Comparison of ENCODE assay signal across 9 cellular contexts in the genomic region with DNA sequence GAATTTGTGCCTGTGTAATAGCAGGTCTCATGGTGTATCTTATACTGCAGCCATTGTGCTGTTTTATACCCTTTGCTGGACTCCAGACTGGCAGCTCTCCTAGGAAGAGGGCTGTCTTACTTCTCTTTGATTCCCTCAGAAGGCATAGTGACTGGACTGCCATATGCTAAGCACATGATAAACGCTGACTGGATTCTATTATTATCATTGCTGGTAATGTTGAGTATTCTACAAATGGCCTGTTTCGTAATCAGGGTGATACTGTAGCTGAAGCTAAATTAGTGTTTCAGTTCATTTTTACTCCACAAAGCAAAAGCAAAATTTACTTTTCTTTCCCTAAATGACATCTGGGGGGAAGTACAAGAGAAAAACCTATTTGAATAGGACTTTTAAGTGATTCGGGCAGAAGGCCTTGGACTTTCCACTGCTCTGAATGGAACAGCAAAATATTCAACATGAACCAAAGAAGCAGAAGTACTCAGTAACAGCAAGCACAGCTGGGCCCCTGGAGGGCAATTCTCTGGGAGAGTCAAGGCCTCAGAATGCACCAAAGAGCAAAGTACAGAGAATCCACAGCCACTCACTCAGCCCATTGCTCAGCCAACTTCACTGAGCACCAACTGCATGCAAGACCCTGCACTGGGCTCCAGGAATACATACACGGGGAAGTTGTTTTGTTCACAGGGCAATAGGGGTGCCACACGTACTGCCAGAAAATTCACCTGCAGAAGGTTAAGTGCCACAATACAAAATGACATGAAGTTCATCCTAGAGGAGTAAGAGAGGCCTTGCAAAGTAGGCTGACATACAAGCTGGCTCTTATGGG. TPM values are rescaled to one million over a fixed set of nuclear protein-coding genes. Genes with fewer than 3 reads are reported as not detected.
A peak's percentile ranks its signal among the peaks of the same experiment; 100 is the strongest.
DNase-seq lines count a peak whose midpoint lies in the region; ATAC-seq and TF ChIP-seq lines count a peak whose summit lies in the region.
"Had no signal": no experiment of that assay in that cellular context is flagged by ENCODE, and none has a peak within 500 bp of the region (broad histone marks: within the 10 kb centered on the region; RNA-seq: fewer than 3 reads in every experiment).

No MANE protein-coding gene starts in this region.

- no peaks in the 10 kb centered on the region for H3K79me2 ChIP-seq in osteoblast (ENCODE audit: insufficient read depth, low read length)

- H3K9me3 ChIP-seq in osteoblast (ENCODE audit: low read depth, low read length) = no peaks in the 10 kb centered on the region

- peak; percentile 63 for ATAC-seq in GM21515 (IDR thresholded peaks at IDR 0.05; ENCODE audit: unreplicated experiment)
- ATAC-seq: left colon had no signal

- H3K27ac ChIP-seq in osteoblast (ENCODE audit: low read depth, low read length) = peak overlapping the region; percentile 76
- H3K27ac ChIP-seq in RWPE1 = no peak overlapping the region

- no peaks in the 10 kb centered on the region for H3K27me3 ChIP-seq in osteoblast (ENCODE audit: insufficient read depth, low read length)

- H3K4me2 ChIP-seq in osteoblast (ENCODE audit: insufficient read depth, low read length) = peak overlapping the region; percentile 21

- peaks cover 20% of the 10 kb centered on the region for H3K4me1 ChIP-seq in osteoblast (ENCODE audit: insufficient read depth, low read length)

- DNase-seq in GM10248 (ENCODE audit: extremely low spot score) (peak; percentile 56), HuH-7 (ENCODE audit: low spot score) (peak; percentile 49), cardiac fibroblast (ENCODE audit: low read depth in 2 of 2) (peak; percentile 77), osteoblast (ENCODE audit: insufficient read length, low spot score, missing footprints) (peak; percentile 86), SHP77 treated with DMSO at 0.1 percent for 48 hours (lab: John Stamatoyannopoulos, UW) (no peak), DMS114 treated with DMSO at 0.1 percent for 48 hours (lab: John Stamatoyannopoulos, UW; ENCODE audit: unreplicated experiment) (no peak), RWPE1 (ENCODE audit: low spot score) (no peak)

- peak overlapping the region; percentile 73 for H2AFZ ChIP-seq in osteoblast (ENCODE audit: low read length)

- TF ChIP-seq CTCF in GM10248 (IDR thresholded peaks at IDR 0.05; ENCODE audit: control extremely low read depth, extremely low read depth, low read depth, missing control alignments) (no peak), cardiac fibroblast (IDR thresholded peaks at IDR 0.05; ENCODE audit: low read depth, low read length) (no peak), osteoblast (IDR thresholded peaks at IDR 0.05; ENCODE audit: extremely low read depth, low read depth, low read length) (no peak), RWPE1 (conservative IDR thresholded peaks at IDR 0.05; ENCODE audit: low read depth) (no peak)

- no peaks in the 10 kb centered on the region for H3K36me3 ChIP-seq in osteoblast (ENCODE audit: insufficient read depth, low read length)

- CTCF ChIA-PET in GM10248 (lab: Yijun Ruan, JAX) = interaction anchor here (0.8 to 8.7 kb wide), 7 partner anchors 11 to 194 kb away, joined by 3 to 77 read pairs (median 4); no protein-coding TSS in a partner anchor
- CTCF ChIA-PET in RWPE1 (lab: Yijun Ruan, JAX) = interaction anchor here (1.2 kb wide), 1 partner anchor 125 kb away, joined by 4 read pairs; no protein-coding TSS in a partner anchor

- no peaks in the 10 kb centered on the region for H4K20me1 ChIP-seq in osteoblast (ENCODE audit: insufficient read depth, low read length)

- H3K4me3 ChIP-seq in cardiac fibroblast (replicated peaks in 1 of 2; ENCODE audit: low read depth in 2 of 2, low read length in 2 of 2) (no peak overlapping the region), osteoblast (ENCODE audit: insufficient read depth, low read length) (peak overlapping the region; percentile 3)

- POLR2A ChIA-PET in GM10248 (lab: Yijun Ruan, JAX) (interaction anchor here (2.6 kb wide), 1 partner anchor 55 kb away, joined by 12 read pairs; no protein-coding TSS in a partner anchor), RWPE1 (lab: Yijun Ruan, JAX; ENCODE audit: low non-redundant PET) (no interaction called here)

RNA-seq across cellular contexts. Expression of a gene that starts 7.9 kb away (rescaled TPM):
- 0.29 TPM in 1 of 2 replicates, not detected in the other for total RNA-seq in osteoblast

Comparison
In these comparisons a context has a peak if more than half of its experiments do, and no peak if none do; other contexts are left out.
1. DNase-seq: peak in GM10248 (single experiment), HuH-7 (single experiment), cardiac fibroblast (2 of 2) and osteoblast (single experiment); none in SHP77 treated with DMSO at 0.1 percent for 48 hours (single experiment), DMS114 treated with DMSO at 0.1 percent for 48 hours (single experiment) and RWPE1 (single experiment).